ENCODE assay signal across 8 cellular contexts in genomic region chr10:22437620-22438588, GRCh38.
DNase-seq lines count a peak whose midpoint lies in the region; ATAC-seq and TF ChIP-seq lines count a peak whose summit lies in the region.

No MANE protein-coding gene starts in this region.

- H3K36me3 Mint-ChIP-seq in T-helper 17 cell (ENCODE audit: low read depth) (peaks cover 2% of the 10 kb centered on the region), natural killer cell (no peaks in the 10 kb centered on the region)

- peak; percentile 14 for ATAC-seq in GM18858 (IDR thresholded peaks at IDR 0.05; ENCODE audit: unreplicated experiment)
- ATAC-seq in HG03025 (IDR thresholded peaks at IDR 0.05; ENCODE audit: low FRiP score, unreplicated experiment): peak; percentile 6
- peak; percentile 26 for ATAC-seq in T-helper 17 cell
- peak; percentile 4 to 22 (median 10) for ATAC-seq in natural killer cell

- no peaks in the 10 kb centered on the region for H3K4me1 ChIP-seq in urinary bladder (ENCODE audit: insufficient read depth)

- H3K36me3 ChIP-seq in urinary bladder (ENCODE audit: insufficient read depth): no peaks in the 10 kb centered on the region

- peak overlapping the region; percentile 98 for H3K27ac Mint-ChIP-seq in T-helper 17 cell
- H3K27ac Mint-ChIP-seq in natural killer cell: peak overlapping the region; percentile 97

- TF ChIP-seq CTCF in AG04450 (IDR thresholded peaks at IDR 0.05; ENCODE audit: low read depth, low read length) (no peak), epithelial cell of esophagus (IDR thresholded peaks at IDR 0.05; ENCODE audit: insufficient read depth, low read depth, low read length, missing control alignments) (no peak), natural killer cell (IDR thresholded peaks at IDR 0.05) (no peak)

- POLR2A ChIA-PET in AG04450 (lab: Yijun Ruan, JAX): interaction anchor here (0.6 to 2.1 kb wide), 3 partner anchors 75 to 435 kb away, joined by 3 to 13 read pairs (median 3); no protein-coding TSS in a partner anchor

- intact Hi-C loops in natural killer cell (cut with micrococcal nuclease): loop anchor here (1.0 to 5.0 kb wide), 5 partner anchors 68 to 474 kb away; partner anchors contain the start of genes COMMD3 and DNAJC1

- H3K4me3 Mint-ChIP-seq in T-helper 17 cell (peak overlapping the region; percentile 93), natural killer cell (peak overlapping the region; percentile 95)

- peak overlapping the region; percentile 74 for H3K4me3 ChIP-seq in AG04450 (ENCODE audit: low read depth, low read length)
- H3K4me3 ChIP-seq in epithelial cell of esophagus (ENCODE audit: low read length): peak overlapping the region; percentile 68
- H3K4me3 ChIP-seq in urinary bladder (ENCODE audit: low read depth, low read length): peak overlapping the region; percentile 58

- CTCF ChIA-PET in AG04450 (lab: Charles Lee): interaction anchor here (0.6 to 0.8 kb wide), 2 partner anchors 486 to 552 kb away, joined by 3 to 5 read pairs; no protein-coding TSS in a partner anchor

- H3K4me1 Mint-ChIP-seq in T-helper 17 cell (peaks cover 23% of the 10 kb centered on the region), natural killer cell (peaks cover 37 to 43% of the 10 kb centered on the region in 2 donors)

- H3K27me3 ChIP-seq in AG04450 (ENCODE audit: control insufficient read depth, insufficient read depth, low read length): no peaks in the 10 kb centered on the region

- no peaks in the 10 kb centered on the region for H3K9me3 Mint-ChIP-seq in natural killer cell

- 6% methylated on average over 27 of the region's 27 CpGs for WGBS in urinary bladder

- DNase-seq in AG04450 (ENCODE audit: low read depth, low spot score) (no peak), T-helper 17 cell (peak in 2 of 3 donors; percentile 19), epithelial cell of esophagus (ENCODE audit: low read depth) (no peak), natural killer cell (no peak), foreskin melanocyte (no peak)

- H3K27ac ChIP-seq in AG04450 (ENCODE audit: low read depth, low read length) (peak overlapping the region; percentile 99), urinary bladder (ENCODE audit: low read depth) (peak overlapping the region; percentile 97)

- no peaks in the 10 kb centered on the region for H3K27me3 Mint-ChIP-seq in T-helper 17 cell
- H3K27me3 Mint-ChIP-seq in natural killer cell (ENCODE audit: low read depth in 2 of 2): no peaks in the 10 kb centered on the region

- H3K9me3 ChIP-seq in AG04450 (ENCODE audit: control insufficient read depth, insufficient read depth, low read length): peaks cover 7% of the 10 kb centered on the region; the same call in 1 of the 2 replicates
- H3K9me3 ChIP-seq in T-helper 17 cell (ENCODE audit: control insufficient read depth, low read length, poor library complexity, severe bottlenecking): no peaks in the 10 kb centered on the region

Comparison
In these comparisons a context has a peak if more than half of its experiments do, and no peak if none do; other contexts are left out.
1. DNase-seq: peak in T-helper 17 cell (2 of 3); none in AG04450 (single experiment), epithelial cell of esophagus (single experiment), natural killer cell (single experiment) and foreskin melanocyte (single experiment).
2. Peak in every context shown above with its lines, with median percentiles within 50 percentile points of each other: H3K4me3 ChIP-seq and ATAC-seq.